ENCODE assay signal across 8 cellular contexts in genomic region chr19:19320362-19321142, GRCh38. TPM values are rescaled to one million over a fixed set of nuclear protein-coding genes. Genes with fewer than 3 reads are reported as not detected.
A peak's percentile ranks its signal among the peaks of the same experiment; 100 is the strongest.
DNase-seq lines count a peak whose midpoint lies in the region; ATAC-seq lines count a peak whose summit lies in the region.

A gene with protein sequence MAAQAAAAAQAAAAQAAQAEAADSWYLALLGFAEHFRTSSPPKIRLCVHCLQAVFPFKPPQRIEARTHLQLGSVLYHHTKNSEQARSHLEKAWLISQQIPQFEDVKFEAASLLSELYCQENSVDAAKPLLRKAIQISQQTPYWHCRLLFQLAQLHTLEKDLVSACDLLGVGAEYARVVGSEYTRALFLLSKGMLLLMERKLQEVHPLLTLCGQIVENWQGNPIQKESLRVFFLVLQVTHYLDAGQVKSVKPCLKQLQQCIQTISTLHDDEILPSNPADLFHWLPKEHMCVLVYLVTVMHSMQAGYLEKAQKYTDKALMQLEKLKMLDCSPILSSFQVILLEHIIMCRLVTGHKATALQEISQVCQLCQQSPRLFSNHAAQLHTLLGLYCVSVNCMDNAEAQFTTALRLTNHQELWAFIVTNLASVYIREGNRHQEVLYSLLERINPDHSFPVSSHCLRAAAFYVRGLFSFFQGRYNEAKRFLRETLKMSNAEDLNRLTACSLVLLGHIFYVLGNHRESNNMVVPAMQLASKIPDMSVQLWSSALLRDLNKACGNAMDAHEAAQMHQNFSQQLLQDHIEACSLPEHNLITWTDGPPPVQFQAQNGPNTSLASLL (plus strand): TSS chr19:19320829. CDS start chr19:19320860, 31 bp downstream.
A gene with protein sequence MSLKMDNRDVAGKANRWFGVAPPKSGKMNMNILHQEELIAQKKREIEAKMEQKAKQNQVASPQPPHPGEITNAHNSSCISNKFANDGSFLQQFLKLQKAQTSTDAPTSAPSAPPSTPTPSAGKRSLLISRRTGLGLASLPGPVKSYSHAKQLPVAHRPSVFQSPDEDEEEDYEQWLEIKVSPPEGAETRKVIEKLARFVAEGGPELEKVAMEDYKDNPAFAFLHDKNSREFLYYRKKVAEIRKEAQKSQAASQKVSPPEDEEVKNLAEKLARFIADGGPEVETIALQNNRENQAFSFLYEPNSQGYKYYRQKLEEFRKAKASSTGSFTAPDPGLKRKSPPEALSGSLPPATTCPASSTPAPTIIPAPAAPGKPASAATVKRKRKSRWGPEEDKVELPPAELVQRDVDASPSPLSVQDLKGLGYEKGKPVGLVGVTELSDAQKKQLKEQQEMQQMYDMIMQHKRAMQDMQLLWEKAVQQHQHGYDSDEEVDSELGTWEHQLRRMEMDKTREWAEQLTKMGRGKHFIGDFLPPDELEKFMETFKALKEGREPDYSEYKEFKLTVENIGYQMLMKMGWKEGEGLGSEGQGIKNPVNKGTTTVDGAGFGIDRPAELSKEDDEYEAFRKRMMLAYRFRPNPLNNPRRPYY (minus strand): TSS chr19:19320509. CDS start chr19:19320496, 13 bp downstream.

- H3K36me3 ChIP-seq in NT2/D1 (ENCODE audit: insufficient read depth, insufficient read length, low read length) (peaks cover 49% of the 10 kb centered on the region), mesodermal cell (ENCODE audit: control insufficient read depth, insufficient read depth, low read length) (peaks cover 55% of the 10 kb centered on the region)

- no peaks in the 10 kb centered on the region for H3K27me3 ChIP-seq in NT2/D1 (ENCODE audit: insufficient read depth, insufficient read length)

- peaks cover 7% of the 10 kb centered on the region for H3K4me1 ChIP-seq in NT2/D1 (ENCODE audit: insufficient read depth, insufficient read length)
- H3K4me1 ChIP-seq in mesodermal cell (ENCODE audit: control insufficient read depth, insufficient read depth, low read length, poor library complexity, severe bottlenecking), result peaks cover 11% of the 10 kb centered on the region

- peak; percentile 95 for DNase-seq in Caki2 (ENCODE audit: low read depth)
- DNase-seq in HT1080 (ENCODE audit: low read depth), result peak; percentile 91
- peak; percentile 89 for DNase-seq in NT2/D1 (ENCODE audit: low read depth, low spot score)
- DNase-seq in activated CD8-positive, alpha-beta memory T cell treated with anti-CD3 and anti-CD28 coated beads, Interleukin-2, amount 50 U/mL, for 1 hour (ENCODE audit: extremely low read depth), result peak; percentile 68
- peak; percentile 75 to 78 for DNase-seq in stimulated activated CD8-positive, alpha-beta memory T cell treated with anti-CD3 and anti-CD28 coated beads, Interleukin-15, amount 100 ng/mL, for 4 hours (ENCODE audit: low read depth in 2 of 2)

- peak within 1 kb of the TSS; percentile 93 for H3K27ac ChIP-seq in mesodermal cell (ENCODE audit: low read depth, low read length, severe bottlenecking)

- H3K9me3 ChIP-seq in NT2/D1 (ENCODE audit: insufficient read depth, low read length) (no peaks in the 10 kb centered on the region), mesodermal cell (ENCODE audit: control insufficient read depth, low read length) (no peaks in the 10 kb centered on the region)

- peak; percentile 88 for ATAC-seq in GM21360 (IDR thresholded peaks at IDR 0.05; ENCODE audit: unreplicated experiment)

- WGBS in mesodermal cell (ENCODE audit: insufficient coverage in 2 of 2), 2 experiments, result 0 to 1% methylated on average over 48 to 52 of the region's 67 CpGs

- H3K9ac ChIP-seq in NT2/D1 (ENCODE audit: insufficient read length, low read depth), result peak within 1 kb of the TSS; percentile 100

- H3K4me3 ChIP-seq in NT2/D1 (ENCODE audit: insufficient read length, low read depth) (peak within 1 kb of the TSS; percentile 100), mesodermal cell (ENCODE audit: extremely low read depth, insufficient read depth, low read length, poor library complexity, severe bottlenecking) (peak within 1 kb of the TSS; percentile 99)

- in situ Hi-C loops in Caki2 (cut with HindIII; ENCODE audit: low pct_unique_long_range_greater_than_20kb, low sequenced_read_pairs), result no loop called here
- in situ Hi-C loops in endometrial microvascular endothelial cells (cut with HindIII; ENCODE audit: inconsistent ontology term, low pct_unique_long_range_greater_than_20kb, low sequenced_read_pairs), result no loop called here

RNA-seq across cellular contexts. Expression of the first gene that starts in this region (rescaled TPM):
- total RNA-seq in Caki2 (2014; rRNA removed; shearing (Covaris generic); ENCODE audit: low replicate concordance), result 13.0 and 36.3 TPM in 2 replicates
- total RNA-seq in HT1080 (2014; rRNA removed; shearing (Covaris generic)), result 23.8 and 35.3 TPM in 2 replicates
- 18.0 and 21.0 TPM in 2 replicates for polyA plus RNA-seq in HT1080 (2015; cell fraction: cytosol; rRNA removed)
- polyA plus RNA-seq in HT1080 (2015; cell fraction: nucleus; rRNA removed), result 52.4 and 71.1 TPM in 2 replicates
- 35.3 TPM for total RNA-seq in endometrial microvascular endothelial cells (ENCODE audit: inconsistent ontology term)
- polyA plus RNA-seq in mesodermal cell (2013, experiment 1 of 2), result 29.7 TPM
- polyA plus RNA-seq in mesodermal cell (2013, experiment 2 of 2), result 25.8 TPM

RNA-seq across cellular contexts. Expression of the second gene that starts in this region (rescaled TPM):
- total RNA-seq in Caki2 (2014; rRNA removed; shearing (Covaris generic); ENCODE audit: low replicate concordance), result 19.2 and 30.8 TPM in 2 replicates
- total RNA-seq in HT1080 (2014; rRNA removed; shearing (Covaris generic)), result 49.8 and 55.4 TPM in 2 replicates
- polyA plus RNA-seq in HT1080 (2015; cell fraction: cytosol; rRNA removed), result 30.9 and 35.5 TPM in 2 replicates
- polyA plus RNA-seq in HT1080 (2015; cell fraction: nucleus; rRNA removed), result 60.5 and 63.9 TPM in 2 replicates
- 32.2 TPM for total RNA-seq in endometrial microvascular endothelial cells (ENCODE audit: inconsistent ontology term)
- 45.6 TPM for polyA plus RNA-seq in mesodermal cell (2013, experiment 1 of 2)
- polyA plus RNA-seq in mesodermal cell (2013, experiment 2 of 2), result 46.8 TPM

Comparison
In these comparisons a context has a peak if more than half of its experiments do, and no peak if none do; other contexts are left out.
1. Peak in every context shown above with its lines: DNase-seq, ATAC-seq, H3K4me3 ChIP-seq and H3K27ac ChIP-seq.